ENCODE assay signal across 17 cellular contexts in the genomic region with DNA sequence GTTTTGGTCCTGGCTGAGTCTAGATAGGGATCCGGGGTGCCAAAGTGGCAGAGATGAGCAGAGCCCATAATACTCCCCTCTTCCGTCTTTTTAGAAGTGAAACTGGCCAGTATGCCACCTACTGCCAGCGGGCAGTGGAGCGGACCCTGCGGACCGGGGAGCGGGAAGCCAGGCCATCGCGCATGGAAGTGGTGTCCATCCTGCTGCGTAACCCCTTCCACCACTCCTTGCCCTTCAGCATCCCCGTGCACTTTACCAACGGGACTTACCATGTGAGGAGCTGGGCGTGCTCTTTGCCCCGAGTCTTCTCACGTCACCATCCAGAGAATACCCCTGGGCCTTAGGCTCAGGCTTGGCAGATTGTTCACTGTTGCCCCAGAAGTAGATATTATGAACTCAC.
"Had no signal": no experiment of that assay in that cellular context is flagged by ENCODE, and none has a peak within 500 bp of the region (broad histone marks: within the 10 kb centered on the region; RNA-seq: fewer than 3 reads in every experiment).

No MANE protein-coding gene starts in this region.

- H3K36me3 Mint-ChIP-seq: activated naive CD4-positive, alpha-beta T cell treated with anti-CD3 and anti-CD28 coated beads, Interleukin-2, amount 10 ng/mL, durations not matched to agents 7 days and 5 days had no signal

- H3K4me3 Mint-ChIP-seq: activated CD8-positive, alpha-beta T cell treated with anti-CD3 and anti-CD28 coated beads, Interleukin-2, amount 10 ng/mL, durations not matched to agents 7 days and 5 days; activated naive CD4-positive, alpha-beta T cell treated with anti-CD3 and anti-CD28 coated beads, Interleukin-2, amount 10 ng/mL, durations not matched to agents 7 days and 5 days; activated T-cell treated with anti-CD3 and anti-CD28 coated beads, Interleukin-2, amount 50 U/mL, for 4 hours; T-helper 1 cell treated with Interleukin-12 subunit alpha and Interleukin-12 subunit beta and Interleukin-4 antibody, amounts not matched to agents 30 μg/mL and 1 μg/mL, for 36 hours had no signal

- H3K9me3 ChIP-seq: breast epithelium had no signal

- H3K4me3 ChIP-seq: breast epithelium had no signal

- H3K27ac ChIP-seq: breast epithelium had no signal

- H3K27ac Mint-ChIP-seq: activated CD8-positive, alpha-beta T cell treated with anti-CD3 and anti-CD28 coated beads, Interleukin-2, amount 10 ng/mL, durations not matched to agents 7 days and 5 days; activated naive CD4-positive, alpha-beta T cell treated with anti-CD3 and anti-CD28 coated beads, Interleukin-2, amount 10 ng/mL, durations not matched to agents 7 days and 5 days; T-helper 1 cell treated with Interleukin-12 subunit alpha and Interleukin-12 subunit beta and Interleukin-4 antibody, amounts not matched to agents 30 μg/mL and 1 μg/mL, for 36 hours had no signal

- H3K9me3 Mint-ChIP-seq: activated naive CD4-positive, alpha-beta T cell treated with anti-CD3 and anti-CD28 coated beads, Interleukin-2, amount 10 ng/mL, durations not matched to agents 7 days and 5 days; activated T-cell treated with anti-CD3 and anti-CD28 coated beads, Interleukin-2, amount 50 U/mL, for 4 hours; T-helper 1 cell treated with Interleukin-12 subunit alpha and Interleukin-12 subunit beta and Interleukin-4 antibody, amounts not matched to agents 30 μg/mL and 1 μg/mL, for 36 hours had no signal

- DNase-seq: activated CD4-positive, alpha-beta T cell treated with anti-CD3 and anti-CD28 coated beads for 4 hours; activated CD8-positive, alpha-beta T cell treated with anti-CD3 and anti-CD28 coated beads, Interleukin-2, amount 10 ng/mL, durations not matched to agents 7 days and 5 days; activated gamma-delta T cell treated with Interleukin-2 at 50 U/mL for 16 hours; activated naive CD4-positive, alpha-beta T cell treated with anti-CD3 and anti-CD28 coated beads, Interleukin-2, amount 10 ng/mL, durations not matched to agents 7 days and 5 days; activated T-cell treated with anti-CD3 and anti-CD28 coated beads, Interleukin-2, amount 50 U/mL, for 4 hours; aorta; MM.1S; NCI-H1105 treated with DMSO at 0.1 percent for 48 hours; NCI-H1436 treated with DMSO at 0.1 percent for 48 hours; NCI-H187; NCI-H2081; NCI-H510A treated with DMSO at 0.1 percent for 48 hours; NCI-H69; PC-3; SHP77 treated with DMSO at 0.1 percent for 48 hours had no signal

- H3K27me3 ChIP-seq: breast epithelium had no signal

- H3K36me3 ChIP-seq: breast epithelium had no signal

- H3K4me1 ChIP-seq: breast epithelium had no signal
